Comparison of ENCODE assay signal across 8 cellular contexts in the genomic region with DNA sequence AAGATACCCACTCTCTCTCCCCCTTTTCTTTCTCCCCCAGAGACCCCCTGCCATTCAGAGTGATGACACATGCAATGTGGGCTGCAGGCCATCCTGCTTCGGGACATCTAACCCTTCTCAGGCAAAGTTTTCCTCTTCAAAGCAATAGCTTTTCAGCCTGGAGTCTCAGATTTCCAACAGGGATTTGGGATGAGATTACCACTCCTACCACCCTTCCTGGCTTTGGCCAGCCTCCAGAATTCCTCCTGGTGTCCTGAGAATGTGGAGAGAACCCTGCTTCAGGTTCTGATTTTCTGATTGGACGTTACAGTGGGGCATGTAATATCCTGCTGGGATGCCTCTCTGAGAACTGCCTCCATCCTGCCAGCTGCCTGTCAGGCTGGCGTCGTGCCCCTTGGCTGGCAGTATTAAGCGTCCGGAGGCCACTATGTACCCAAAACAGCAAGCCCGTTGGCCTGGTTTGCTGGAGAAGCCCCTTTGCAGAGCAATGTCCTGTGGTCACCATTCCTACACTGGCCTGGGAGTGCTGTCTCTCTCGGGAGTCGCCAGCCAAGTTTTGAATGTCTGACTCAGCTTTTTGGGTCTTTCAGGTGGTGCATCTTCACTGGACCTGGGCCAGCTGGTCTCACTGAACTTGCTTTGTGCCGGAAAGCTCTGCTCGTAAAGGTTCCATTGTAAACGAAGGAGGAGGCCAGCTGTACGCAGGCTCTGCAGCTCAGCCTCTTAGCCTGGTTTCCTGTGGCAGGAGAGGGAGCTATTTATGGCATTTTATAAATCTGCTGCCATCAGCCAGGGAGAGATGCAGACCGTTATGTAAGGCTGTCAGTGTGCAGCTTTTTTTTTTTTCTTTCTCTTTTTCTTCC. TPM values are rescaled to one million over a fixed set of nuclear protein-coding genes. Genes with fewer than 3 reads are reported as not detected.
A peak's percentile ranks its signal among the peaks of the same experiment; 100 is the strongest.
DNase-seq lines count a peak whose midpoint lies in the region; ATAC-seq, FAIRE-seq and TF ChIP-seq lines count a peak whose summit lies in the region.

No MANE protein-coding gene starts in this region.

- peak; percentile 60 for ATAC-seq in HG02981 (IDR thresholded peaks at IDR 0.05; ENCODE audit: unreplicated experiment)
- ATAC-seq in HG03565 (IDR thresholded peaks at IDR 0.05; ENCODE audit: unreplicated experiment) = no peak

- no peak overlapping the region for H3K4me3 ChIP-seq in small intestine (ENCODE audit: low read depth in 1 of 2, low read length in 2 of 2)

- H3K27ac ChIP-seq in small intestine (ENCODE audit: low read depth in 1 of 2, low read length in 1 of 2) = peak overlapping the region in 1 of 2 donors; percentile 70

- H3K4me3 Mint-ChIP-seq in MCF 10A (ENCODE audit: unreplicated experiment) = peak overlapping the region; percentile 50
- H3K4me3 Mint-ChIP-seq in activated naive CD4-positive, alpha-beta T cell treated with anti-CD3 and anti-CD28 coated beads for 36 hours = no peak overlapping the region

- peaks cover 6% of the 10 kb centered on the region for H3K36me3 Mint-ChIP-seq in MCF 10A (ENCODE audit: insufficient read depth, unreplicated experiment)
- peaks cover 6% of the 10 kb centered on the region for H3K36me3 Mint-ChIP-seq in activated naive CD4-positive, alpha-beta T cell treated with anti-CD3 and anti-CD28 coated beads for 36 hours (ENCODE audit: low read depth)

- intact Hi-C loops in MCF 10A (cut with micrococcal nuclease) = no loop called here
- intact Hi-C loops in activated naive CD4-positive, alpha-beta T cell treated with anti-CD3 and anti-CD28 coated beads for 36 hours (cut with micrococcal nuclease) = no loop called here

- H3K9me3 Mint-ChIP-seq in MCF 10A (ENCODE audit: unreplicated experiment) = no peaks in the 10 kb centered on the region
- peaks cover 4% of the 10 kb centered on the region for H3K9me3 Mint-ChIP-seq in activated naive CD4-positive, alpha-beta T cell treated with anti-CD3 and anti-CD28 coated beads for 36 hours

- CTCF ChIA-PET in MCF 10A (lab: Yijun Ruan, JAX) = interaction anchor here (0.6 to 3.1 kb wide), 9 partner anchors 8 to 533 kb away, joined by 3 to 17 read pairs (median 4); no protein-coding TSS in a partner anchor
- CTCF ChIA-PET in activated naive CD4-positive, alpha-beta T cell treated with anti-CD3 and anti-CD28 coated beads for 36 hours (lab: Charles Lee) = interaction anchor here (0.6 to 1.4 kb wide), 5 partner anchors 24 to 777 kb away, joined by 3 to 6 read pairs (median 5); no protein-coding TSS in a partner anchor

- H3K27me3 Mint-ChIP-seq in MCF 10A (ENCODE audit: insufficient read depth, unreplicated experiment) = no peaks in the 10 kb centered on the region
- no peaks in the 10 kb centered on the region for H3K27me3 Mint-ChIP-seq in activated naive CD4-positive, alpha-beta T cell treated with anti-CD3 and anti-CD28 coated beads for 36 hours (ENCODE audit: low read depth)

- no peak for TF ChIP-seq CTCF in MCF 10A (IDR thresholded peaks at IDR 0.05; ENCODE audit: unreplicated experiment)

- H3K4me1 ChIP-seq in small intestine (ENCODE audit: control insufficient read depth in 2 of 2, insufficient read depth in 1 of 2, low read depth in 1 of 2, low read length in 1 of 2) = peaks cover 10 to 24% of the 10 kb centered on the region in 2 donors

- H3K27me3 ChIP-seq in small intestine (ENCODE audit: control insufficient read depth in 2 of 2, insufficient read depth in 2 of 2, low read length in 2 of 2) = no peaks in the 10 kb centered on the region

- DNase-seq in G401 (ENCODE audit: low spot score) = peak; percentile 99
- peak; percentile 86 for DNase-seq in NCI-H69 (lab: John Stamatoyannopoulos, UW)
- peak; percentile 94 for DNase-seq in MCF 10A (ENCODE audit: unreplicated experiment)
- DNase-seq in iris pigment epithelial cell (ENCODE audit: low read depth) = peak; percentile 70
- peak; percentile 32 for DNase-seq in small intestine
- DNase-seq in activated naive CD4-positive, alpha-beta T cell treated with anti-CD3 and anti-CD28 coated beads for 36 hours = no peak

- no peak for FAIRE-seq in small intestine (lab: Jason Lieb, UNC)

- H3K27ac Mint-ChIP-seq in MCF 10A (ENCODE audit: low read depth, unreplicated experiment) = peak overlapping the region; percentile 43
- H3K27ac Mint-ChIP-seq in activated naive CD4-positive, alpha-beta T cell treated with anti-CD3 and anti-CD28 coated beads for 36 hours = no peak overlapping the region

- peaks cover 34% of the 10 kb centered on the region for H3K4me1 Mint-ChIP-seq in MCF 10A (ENCODE audit: insufficient read depth, unreplicated experiment)
- H3K4me1 Mint-ChIP-seq in activated naive CD4-positive, alpha-beta T cell treated with anti-CD3 and anti-CD28 coated beads for 36 hours (ENCODE audit: low read depth) = peaks cover 15% of the 10 kb centered on the region

- 14 to 26% (median 16%) methylated on average over 14 of the region's 14 CpGs for WGBS in small intestine, 3 donors

- in situ Hi-C loops in G401 (cut with HindIII; ENCODE audit: low sequenced_read_pairs) = no loop called here

- no TSS peak for BruUV-seq in MCF 10A (replicated peaks; lab: Mats Ljungman, UMichigan)

- no peaks in the 10 kb centered on the region for H3K9me3 ChIP-seq in small intestine (ENCODE audit: control insufficient read depth, low read depth)

- POLR2A ChIA-PET in MCF 10A (lab: Yijun Ruan, JAX) = interaction anchor here (0.7 to 3.2 kb wide), 11 partner anchors 8 to 1868 kb away, joined by 3 to 27 read pairs (median 8); partner anchors contain the start of genes TRAK1 and ULK4

- no peaks in the 10 kb centered on the region for H3K36me3 ChIP-seq in small intestine (ENCODE audit: control insufficient read depth in 2 of 2, insufficient read depth in 2 of 2, low read length in 2 of 2)

RNA-seq across cellular contexts. Expression of gene TRAK1, which starts 19.2 kb away (rescaled TPM):
- 17.3 and 17.6 TPM in 2 replicates for total RNA-seq in G401 (2014; rRNA removed; shearing (Covaris generic))
- total RNA-seq in MCF 10A (2022) = 32.8 and 33.2 TPM in 2 replicates
- 10 to 100 TPM; 20.9 to 74.7 (median 36.5) TPM for polyA plus RNA-seq in small intestine
- 10 to 100 TPM; 18.3 to 19.1 TPM for total RNA-seq in activated naive CD4-positive, alpha-beta T cell treated with anti-CD3 and anti-CD28 coated beads for 36 hours
